In genomic region chr3:78988324-78988723, GRCh38 we compare ENCODE assay signal across 9 cellular contexts.
DNase-seq lines count a peak whose midpoint lies in the region; ATAC-seq and TF ChIP-seq lines count a peak whose summit lies in the region.
"Had no signal": no experiment of that assay in that cellular context is flagged by ENCODE, and none has a peak within 500 bp of the region (broad histone marks: within the 10 kb centered on the region; RNA-seq: fewer than 3 reads in every experiment).

No MANE protein-coding gene starts in this region.

- H3K36me3 Mint-ChIP-seq in nephron progenitor cell (ENCODE audit: low read depth), result peaks cover 39% of the 10 kb centered on the region
- no peaks in the 10 kb centered on the region for H3K36me3 Mint-ChIP-seq in activated CD8-positive, alpha-beta T cell treated with anti-CD3 and anti-CD28 coated beads, Interleukin-2, amount 10 ng/mL, durations not matched to agents 7 days and 5 days (ENCODE audit: low read depth)
- H3K36me3 Mint-ChIP-seq: activated naive CD4-positive, alpha-beta T cell treated with anti-CD3 and anti-CD28 coated beads, Interleukin-2, amount 50 U/mL, for 24 hours had no signal

- H3K27me3 ChIP-seq in GM06990 (replicated peaks; ENCODE audit: control insufficient read depth, insufficient read depth, low read length) (no peaks in the 10 kb centered on the region), dorsolateral prefrontal cortex (no peaks in the 10 kb centered on the region)

- H3K4me1 Mint-ChIP-seq in nephron progenitor cell, result peaks cover 64% of the 10 kb centered on the region
- no peaks in the 10 kb centered on the region for H3K4me1 Mint-ChIP-seq in activated CD8-positive, alpha-beta T cell treated with anti-CD3 and anti-CD28 coated beads, Interleukin-2, amount 10 ng/mL, durations not matched to agents 7 days and 5 days (ENCODE audit: low read depth)
- H3K4me1 Mint-ChIP-seq: activated naive CD4-positive, alpha-beta T cell treated with anti-CD3 and anti-CD28 coated beads, Interleukin-2, amount 50 U/mL, for 24 hours had no signal

- no peaks in the 10 kb centered on the region for H3K27me3 Mint-ChIP-seq in nephron progenitor cell (ENCODE audit: low read depth, poor library complexity)
- no peaks in the 10 kb centered on the region for H3K27me3 Mint-ChIP-seq in activated CD8-positive, alpha-beta T cell treated with anti-CD3 and anti-CD28 coated beads, Interleukin-2, amount 10 ng/mL, durations not matched to agents 7 days and 5 days (ENCODE audit: low read depth)
- H3K27me3 Mint-ChIP-seq: activated naive CD4-positive, alpha-beta T cell treated with anti-CD3 and anti-CD28 coated beads, Interleukin-2, amount 50 U/mL, for 24 hours had no signal

- H3K27ac ChIP-seq in dorsolateral prefrontal cortex, result peak overlapping the region in 4 of 59 donors; percentile 14 to 56 (median 24)

- no peak overlapping the region for H3K4me3 Mint-ChIP-seq in nephron progenitor cell
- no peak overlapping the region for H3K4me3 Mint-ChIP-seq in activated CD8-positive, alpha-beta T cell treated with anti-CD3 and anti-CD28 coated beads, Interleukin-2, amount 10 ng/mL, durations not matched to agents 7 days and 5 days
- H3K4me3 Mint-ChIP-seq: activated naive CD4-positive, alpha-beta T cell treated with anti-CD3 and anti-CD28 coated beads, Interleukin-2, amount 50 U/mL, for 24 hours had no signal

- no peak for DNase-seq in GM06990 (ENCODE audit: extremely low read depth, insufficient read length)
- DNase-seq in NCI-H524 treated with DMSO at 0.1 percent for 48 hours (lab: John Stamatoyannopoulos, UW), result peak; percentile 9
- no peak for DNase-seq in dorsolateral prefrontal cortex
- DNase-seq in nephron progenitor cell, result no peak
- DNase-seq in activated CD8-positive, alpha-beta T cell treated with anti-CD3 and anti-CD28 coated beads, Interleukin-2, amount 10 ng/mL, durations not matched to agents 7 days and 5 days, result no peak
- DNase-seq: Karpas-422 had no signal

- H3K9me3 Mint-ChIP-seq in nephron progenitor cell, result peaks cover 22% of the 10 kb centered on the region
- peaks cover 4% of the 10 kb centered on the region for H3K9me3 Mint-ChIP-seq in activated CD8-positive, alpha-beta T cell treated with anti-CD3 and anti-CD28 coated beads, Interleukin-2, amount 10 ng/mL, durations not matched to agents 7 days and 5 days (ENCODE audit: insufficient read depth)

- no peak for ATAC-seq in activated CD8-positive, alpha-beta T cell treated with anti-CD3 and anti-CD28 coated beads, Interleukin-2, amount 10 ng/mL, durations not matched to agents 7 days and 5 days
- ATAC-seq in GM18907 (IDR thresholded peaks at IDR 0.05; ENCODE audit: unreplicated experiment) (no peak), GM18511 (IDR thresholded peaks at IDR 0.05; ENCODE audit: unreplicated experiment) (no peak)

- H3K27ac Mint-ChIP-seq in nephron progenitor cell, result peak overlapping the region; percentile 94
- no peak overlapping the region for H3K27ac Mint-ChIP-seq in activated CD8-positive, alpha-beta T cell treated with anti-CD3 and anti-CD28 coated beads, Interleukin-2, amount 10 ng/mL, durations not matched to agents 7 days and 5 days
- H3K27ac Mint-ChIP-seq: activated naive CD4-positive, alpha-beta T cell treated with anti-CD3 and anti-CD28 coated beads, Interleukin-2, amount 50 U/mL, for 24 hours had no signal

- intact Hi-C loops in dorsolateral prefrontal cortex (cut with DNase I), result no loop called here

- TF ChIP-seq CTCF in GM06990 (IDR thresholded peaks at IDR 0.05; ENCODE audit: insufficient read depth, low read length, poor library complexity, severe bottlenecking) (peak; percentile 13), dorsolateral prefrontal cortex (IDR thresholded peaks at IDR 0.05 in 54 of 56, conservative IDR thresholded peaks at IDR 0.05 in 2 of 56; ENCODE audit: low read depth in 1 of 56, partially characterized antibody in 56 of 56) (peak in 46 of 56 donors; percentile 14 to 65 (median 42)), nephron progenitor cell (IDR thresholded peaks at IDR 0.05) (no peak)

- no peak overlapping the region for H3K4me3 ChIP-seq in GM06990 (replicated peaks; ENCODE audit: low read depth, low read length)
- no peak overlapping the region for H3K4me3 ChIP-seq in dorsolateral prefrontal cortex

- no peaks in the 10 kb centered on the region; the same call in 1 of the 2 replicates for H3K36me3 ChIP-seq in GM06990 (ENCODE audit: control insufficient read depth, insufficient read depth, low read length)

- POLR2A ChIA-PET in activated CD8-positive, alpha-beta T cell treated with anti-CD3 and anti-CD28 coated beads, Interleukin-2, amount 10 ng/mL, durations not matched to agents 7 days and 5 days (lab: Charles Lee), result no interaction called here

- CTCF ChIA-PET in activated CD8-positive, alpha-beta T cell treated with anti-CD3 and anti-CD28 coated beads, Interleukin-2, amount 10 ng/mL, durations not matched to agents 7 days and 5 days (lab: Charles Lee), result interaction anchor here (0.7 kb wide), 1 partner anchor 19 kb away, joined by 3 read pairs; no protein-coding TSS in a partner anchor
